9 cellular contexts compared by ENCODE assay signal in the genomic region with DNA sequence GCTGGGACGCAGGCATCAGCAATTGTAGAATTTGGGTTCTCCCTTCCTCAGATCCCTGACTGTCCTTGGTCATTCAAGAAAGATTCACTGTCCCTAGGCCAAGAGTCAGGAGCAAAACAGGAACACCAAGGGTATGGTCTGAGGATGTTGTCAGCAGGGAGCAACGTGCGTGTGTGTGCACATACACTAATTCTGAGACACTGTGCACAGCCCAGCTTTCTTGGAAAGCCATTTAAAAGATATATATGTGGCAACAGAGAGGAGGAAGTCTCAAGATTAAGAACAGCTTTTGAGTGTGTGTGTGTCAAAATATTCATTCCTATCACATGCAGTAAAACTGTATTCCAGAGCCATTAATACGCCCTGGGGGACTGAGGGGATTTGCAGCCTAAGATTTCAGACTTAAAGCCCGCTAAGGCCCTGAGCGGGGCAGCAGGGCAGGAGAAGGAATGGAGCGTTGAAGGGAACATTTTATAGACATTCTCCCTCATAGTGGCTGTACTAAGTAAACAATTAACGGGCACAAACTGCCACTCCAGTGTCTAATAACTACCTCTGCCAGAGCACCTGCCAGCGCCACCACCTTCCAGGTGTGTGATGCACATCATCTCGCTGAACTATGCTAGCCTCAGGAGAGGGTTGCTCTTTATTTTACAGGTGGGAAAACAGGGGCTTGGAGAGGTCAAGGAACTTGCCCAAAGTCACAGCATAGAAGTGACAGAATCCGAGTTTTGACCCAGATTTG. TPM values are rescaled to one million over a fixed set of nuclear protein-coding genes. Genes with fewer than 3 reads are reported as not detected.
A peak's percentile ranks its signal among the peaks of the same experiment; 100 is the strongest.
DNase-seq lines count a peak whose midpoint lies in the region; ATAC-seq and TF ChIP-seq lines count a peak whose summit lies in the region.
"Had no signal": no experiment of that assay in that cellular context is flagged by ENCODE, and none has a peak within 500 bp of the region (broad histone marks: within the 10 kb centered on the region; RNA-seq: fewer than 3 reads in every experiment).

No MANE protein-coding gene starts in this region.

- peaks cover 0 to 16% (median 3%) of the 10 kb centered on the region in 3 donors for H3K36me3 Mint-ChIP-seq in immature natural killer cell

- peak overlapping the region in 4 of 5 donors; percentile 10 to 96 (median 42) for H3K4me3 Mint-ChIP-seq in immature natural killer cell
- H3K4me3 Mint-ChIP-seq: GM23338 had no signal

- H3K27ac ChIP-seq in 22Rv1, result no peak overlapping the region

- peak overlapping the region; percentile 10 to 65 (median 36) for H3K27ac Mint-ChIP-seq in immature natural killer cell
- H3K27ac Mint-ChIP-seq: GM23338 had no signal

- peaks cover 1 to 5% (median 3%) of the 10 kb centered on the region in 3 donors for H3K27me3 Mint-ChIP-seq in immature natural killer cell (ENCODE audit: low read depth in 3 of 3)

- DNase-seq in DMS79 (lab: John Stamatoyannopoulos, UW) (peak; percentile 64), NCI-H774 (lab: John Stamatoyannopoulos, UW) (peak; percentile 58), immature natural killer cell (no peak), sciatic nerve (ENCODE audit: low spot score) (no peak)

- 0 out of 2 replicates have a peak, but pooled peaks have one; percentile 24 for TF ChIP-seq CTCF in 22Rv1 (IDR thresholded peaks at IDR 0.05)

- no peak for ATAC-seq in GM19452 (IDR thresholded peaks at IDR 0.05; ENCODE audit: unreplicated experiment)
- ATAC-seq in HG03175 (IDR thresholded peaks at IDR 0.05; ENCODE audit: unreplicated experiment), result no peak
- ATAC-seq in HG02981 (IDR thresholded peaks at IDR 0.05; ENCODE audit: unreplicated experiment), result no peak
- ATAC-seq in sciatic nerve, result no peak
- ATAC-seq: GM23338 had no signal

- H3K9me3 Mint-ChIP-seq in immature natural killer cell, result no peaks in the 10 kb centered on the region
- H3K9me3 Mint-ChIP-seq: GM23338 had no signal

- intact Hi-C loops in sciatic nerve (cut with DNase I), result no loop called here

- H3K4me1 Mint-ChIP-seq in immature natural killer cell, result peaks cover 66 to 69% of the 10 kb centered on the region in 2 donors

RNA-seq across cellular contexts. Expression of gene NOD1, which starts 2.0 kb away (rescaled TPM):
- 1 to 10 TPM; 5.7 to 9.9 (median 7.4) TPM for polyA plus RNA-seq in immature natural killer cell
- total RNA-seq in sciatic nerve, result 33.0 TPM

RNA-seq across cellular contexts. Expression of gene GGCT, which starts 28.1 kb away (rescaled TPM):
- 10 to 100 TPM; 20.3 to 27.2 (median 25.3) TPM for polyA plus RNA-seq in immature natural killer cell
- total RNA-seq in sciatic nerve, result 21.4 TPM

Comparison
In these comparisons a context has a peak if more than half of its experiments do, and no peak if none do; other contexts are left out.
1. DNase-seq: peak in DMS79 (single experiment) and NCI-H774 (single experiment); none in immature natural killer cell (0 of 3) and sciatic nerve (single experiment).